In genomic region chr1:78474092-78474491, GRCh38 we compare ENCODE assay signal across 29 cellular contexts. TPM values are rescaled to one million over a fixed set of nuclear protein-coding genes. Genes with fewer than 3 reads are reported as not detected.
DNase-seq lines count a peak whose midpoint lies in the region; ATAC-seq, FAIRE-seq and TF ChIP-seq lines count a peak whose summit lies in the region.
"Had no signal": no experiment of that assay in that cellular context is flagged by ENCODE, and none has a peak within 500 bp of the region (broad histone marks: within the 10 kb centered on the region; RNA-seq: fewer than 3 reads in every experiment).

No MANE protein-coding gene starts in this region.

- H3K9ac ChIP-seq in mammary epithelial cell (ENCODE audit: insufficient read depth, low read length) (no peak overlapping the region), PC-3 (ENCODE audit: low read length) (peak overlapping the region; percentile 77; the same call in 1 of the 2 replicates), HepG2 (ENCODE audit: insufficient read depth, low read depth, low read length) (no peak overlapping the region), H9 (ENCODE audit: extremely low read depth, insufficient read length, low read length) (no peak overlapping the region)
- H3K9ac ChIP-seq: BLaER1 had no signal

- H3K4me1 ChIP-seq in mammary epithelial cell (ENCODE audit: insufficient read depth, low read length): no peaks in the 10 kb centered on the region
- peaks cover 51% of the 10 kb centered on the region for H3K4me1 ChIP-seq in PC-3 (ENCODE audit: insufficient read depth, low read length)
- H3K4me1 ChIP-seq in HepG2 (ENCODE audit: insufficient read depth, low read length): peaks cover 11% of the 10 kb centered on the region
- H3K4me1 ChIP-seq in right lobe of liver: peaks cover 0 to 49% (median 15%) of the 10 kb centered on the region in 4 donors
- no peaks in the 10 kb centered on the region for H3K4me1 ChIP-seq in H9 (ENCODE audit: insufficient read depth, low read length)
- H3K4me1 ChIP-seq: BE2C, BLaER1 had no signal

- intact Hi-C loops in MCF 10A (cut with micrococcal nuclease) (no loop called here), mammary epithelial cell (cut with micrococcal nuclease) (no loop called here), PC-3 (cut with micrococcal nuclease) (no loop called here), HepG2 (cut with micrococcal nuclease; ENCODE audit: unreplicated experiment) (no loop called here), right lobe of liver (cut with DNase I) (no loop called here)

- in situ Hi-C loops in mammary epithelial cell (cut with MboI; ENCODE audit: low sequenced_read_pairs in 2 of 2): no loop called here
- in situ Hi-C loops in HepG2 (cut with HindIII; ENCODE audit: extremely low pct_ligation_motif_present, low pct_unique_long_range_greater_than_20kb): no loop called here

- no peak overlapping the region for H3K23ac ChIP-seq in H9 (ENCODE audit: insufficient read length, low read depth, low read length)

- no peak for ATAC-seq in PC-3
- ATAC-seq in HepG2: no peak; the same call in 2 of the 3 replicates
- peak; percentile 68 to 83 (median 80) for ATAC-seq in right lobe of liver
- ATAC-seq in activated naive CD4-positive, alpha-beta T cell treated with anti-CD3 and anti-CD28 coated beads, Interleukin-2, amount 50 U/mL, for 72 hours: no peak
- ATAC-seq: GM12878 had no signal

- no peaks in the 10 kb centered on the region for H3K23me2 ChIP-seq in H9 (ENCODE audit: insufficient read length, low read depth, low read length, poor library complexity, severe bottlenecking)

- no peak overlapping the region for H2AK5ac ChIP-seq in H9 (ENCODE audit: insufficient read length, low read length)

- CTCF ChIA-PET in MCF 10A (lab: Yijun Ruan, JAX) (interaction anchor here (0.6 kb wide), 1 partner anchor 12 kb away, joined by 4 read pairs; no protein-coding TSS in a partner anchor), mammary epithelial cell (lab: Charles Lee; ENCODE audit: low non-redundant PET) (no interaction called here), PC-3 (lab: Charles Lee) (interaction anchor here (0.6 kb wide), 1 partner anchor 359 kb away, joined by 3 read pairs; no protein-coding TSS in a partner anchor), HepG2 (lab: Yijun Ruan, JAX; ENCODE audit: low intra/inter-chr PET ratio, low total read pairs) (no interaction called here)

- H4K8ac ChIP-seq in H9 (replicated peaks; ENCODE audit: insufficient read length, low read depth, low read length): no peak overlapping the region

- no peak overlapping the region for H3T11ph ChIP-seq in H9 (ENCODE audit: low read length)

- no peaks in the 10 kb centered on the region for H3K79me1 ChIP-seq in H9 (ENCODE audit: insufficient read depth, low read depth, low read length, poor library complexity, severe bottlenecking)

- H3K9me2 ChIP-seq in PC-3 (replicated peaks; ENCODE audit: low read length): 0 out of 2 replicates have a peak, but pooled peaks cover 3% of the 10 kb centered on the region

- H3K9me3 ChIP-seq in mammary epithelial cell (replicated peaks; ENCODE audit: insufficient read depth, low read length) (no peaks in the 10 kb centered on the region), PC-3 (ENCODE audit: low read length) (no peaks in the 10 kb centered on the region), HepG2 (ENCODE audit: low read length) (no peaks in the 10 kb centered on the region), right lobe of liver (no peaks in the 10 kb centered on the region), H9 (ENCODE audit: control insufficient read depth, low read depth, low read length) (no peaks in the 10 kb centered on the region)
- H3K9me3 ChIP-seq: BE2C, BLaER1 had no signal

- no peak overlapping the region for H2BK15ac ChIP-seq in H9 (ENCODE audit: low read depth, low read length)

- H3K14ac ChIP-seq in H9 (ENCODE audit: insufficient read depth, low read length): no peak overlapping the region

- H3K4me3 Mint-ChIP-seq in MCF 10A (ENCODE audit: unreplicated experiment): no peak overlapping the region
- H3K4me3 Mint-ChIP-seq in H9: no peak overlapping the region
- H3K4me3 Mint-ChIP-seq: CD14-positive monocyte; CD4-positive, alpha-beta memory T cell; CD4-positive, CD25-positive, alpha-beta regulatory T cell; CD8-positive, alpha-beta memory T cell had no signal

- no peak overlapping the region for H2AFZ ChIP-seq in mammary epithelial cell (ENCODE audit: low read depth, low read length)
- no peak overlapping the region for H2AFZ ChIP-seq in PC-3 (ENCODE audit: low read length)
- H2AFZ ChIP-seq in HepG2 (ENCODE audit: low read length): no peak overlapping the region
- H2AFZ ChIP-seq in H9 (ENCODE audit: low read length): no peak overlapping the region

- DNase-seq in MCF 10A (ENCODE audit: unreplicated experiment): no peak
- no peak for DNase-seq in mammary epithelial cell
- DNase-seq in PC-3: no peak
- no peak for DNase-seq in HepG2 (ENCODE audit: low spot score)
- DNase-seq in right lobe of liver: peak in 1 of 3 donors; percentile 52
- DNase-seq in activated naive CD4-positive, alpha-beta T cell treated with anti-CD3 and anti-CD28 coated beads, Interleukin-2, amount 50 U/mL, for 72 hours (ENCODE audit: low spot score in 2 of 2): no peak
- DNase-seq in T-helper 9 cell: no peak
- DNase-seq in H9: no peak
- DNase-seq: 8988T; ACHN; BE2C; CD4-positive, alpha-beta memory T cell; CD4-positive, CD25-positive, alpha-beta regulatory T cell; CD8-positive, alpha-beta memory T cell; COR-L47; DMS 273 treated with DMSO at 0.1 percent for 48 hours; DMS153; DMS53; DMS79; DND-41; EL; GDM1 had no signal

- H3K4ac ChIP-seq in H9 (ENCODE audit: low read depth, low read length): no peak overlapping the region

- H3K79me2 ChIP-seq in mammary epithelial cell (ENCODE audit: insufficient read depth, low read length): no peaks in the 10 kb centered on the region
- no peaks in the 10 kb centered on the region for H3K79me2 ChIP-seq in PC-3 (ENCODE audit: low read length)
- no peaks in the 10 kb centered on the region for H3K79me2 ChIP-seq in HepG2 (ENCODE audit: insufficient read depth, low read length)
- H3K79me2 ChIP-seq in H9 (ENCODE audit: insufficient read depth, low read length): no peaks in the 10 kb centered on the region

- H3K9me3 Mint-ChIP-seq in MCF 10A (ENCODE audit: unreplicated experiment): no peaks in the 10 kb centered on the region
- no peaks in the 10 kb centered on the region for H3K9me3 Mint-ChIP-seq in activated naive CD4-positive, alpha-beta T cell treated with anti-CD3 and anti-CD28 coated beads, Interleukin-2, amount 50 U/mL, for 72 hours
- no peaks in the 10 kb centered on the region for H3K9me3 Mint-ChIP-seq in H9

- H3K27ac Mint-ChIP-seq in MCF 10A (ENCODE audit: low read depth, unreplicated experiment) (peak overlapping the region; percentile 78), H9 (no peak overlapping the region)
- no peak overlapping the region for H3K27ac Mint-ChIP-seq in activated naive CD4-positive, alpha-beta T cell treated with anti-CD3 and anti-CD28 coated beads, Interleukin-2, amount 50 U/mL, for 72 hours
- H3K27ac Mint-ChIP-seq: CD4-positive, alpha-beta memory T cell; CD4-positive, CD25-positive, alpha-beta regulatory T cell; CD8-positive, alpha-beta memory T cell had no signal

- no peak for TF ChIP-seq CTCF in MCF 10A (IDR thresholded peaks at IDR 0.05; ENCODE audit: unreplicated experiment)
- no peak for TF ChIP-seq CTCF in mammary epithelial cell (conservative IDR thresholded peaks at IDR 0.05 in 1 of 2, IDR thresholded peaks at IDR 0.05 in 1 of 2; ENCODE audit: extremely low read depth in 1 of 2, insufficient read depth in 1 of 2, low read depth in 1 of 2, low read length in 2 of 2)
- TF ChIP-seq CTCF in PC-3 (conservative IDR thresholded peaks at IDR 0.05; ENCODE audit: low read depth, low read length): no peak
- no peak for TF ChIP-seq CTCF in HepG2 (CRISPR knock-in tag; IDR thresholded peaks at IDR 0.05)
- no peak for TF ChIP-seq CTCF in right lobe of liver (IDR thresholded peaks at IDR 0.05)
- no peak for TF ChIP-seq CTCF in H9 (conservative IDR thresholded peaks at IDR 0.05)

- no peak overlapping the region for H2BK5ac ChIP-seq in H9 (ENCODE audit: insufficient read length, low read length)

- no peaks in the 10 kb centered on the region for H3K36me3 ChIP-seq in mammary epithelial cell (ENCODE audit: insufficient read depth, low read length)
- H3K36me3 ChIP-seq in PC-3 (ENCODE audit: low read depth, low read length): no peaks in the 10 kb centered on the region
- no peaks in the 10 kb centered on the region for H3K36me3 ChIP-seq in HepG2 (replicated peaks in 1 of 2; ENCODE audit: control insufficient read depth in 1 of 2, insufficient read depth in 2 of 2, low read length in 2 of 2)
- H3K36me3 ChIP-seq in right lobe of liver: no peaks in the 10 kb centered on the region
- H3K36me3 ChIP-seq: BE2C, BLaER1 had no signal

- BruUV-seq in MCF 10A (replicated peaks; lab: Mats Ljungman, UMichigan) (no TSS peak), mammary epithelial cell (replicated peaks; lab: Mats Ljungman, UMichigan) (no TSS peak), PC-3 (replicated peaks; lab: Mats Ljungman, UMichigan) (no TSS peak), HepG2 (replicated peaks; lab: Mats Ljungman, UMichigan) (no TSS peak)

- no peak overlapping the region for H2BK20ac ChIP-seq in H9 (ENCODE audit: low read depth, low read length, poor library complexity, severe bottlenecking)

- H3K4me2 ChIP-seq in mammary epithelial cell (ENCODE audit: insufficient read depth, low read depth, low read length) (no peak overlapping the region), PC-3 (ENCODE audit: low read length) (no peak overlapping the region), HepG2 (ENCODE audit: low read depth, low read length) (no peak overlapping the region), H9 (ENCODE audit: insufficient read depth, insufficient read length, low read length) (no peak overlapping the region)
- H3K4me2 ChIP-seq: BLaER1 had no signal

- no peak for TF ChIP-seq EP300 in HepG2 (IDR thresholded peaks at IDR 0.05; ENCODE audit: low read depth in 2 of 2, low read length in 2 of 2)
- no peak for TF ChIP-seq EP300 in HepG2 (CRISPR knock-in tag; IDR thresholded peaks at IDR 0.05; ENCODE audit: borderline replicate concordance)

- H2BK120ac ChIP-seq in H9 (ENCODE audit: low read depth, low read length, poor library complexity, severe bottlenecking): no peak overlapping the region

- peaks cover 2% of the 10 kb centered on the region for H3K27me3 ChIP-seq in mammary epithelial cell (ENCODE audit: insufficient read depth, low read length)
- no peaks in the 10 kb centered on the region for H3K27me3 ChIP-seq in PC-3 (ENCODE audit: low read length)
- no peaks in the 10 kb centered on the region for H3K27me3 ChIP-seq in HepG2 (ENCODE audit: control insufficient read depth in 1 of 2, insufficient read depth in 2 of 2, low read length in 2 of 2)
- no peaks in the 10 kb centered on the region for H3K27me3 ChIP-seq in right lobe of liver
- H3K27me3 ChIP-seq in H9 (ENCODE audit: insufficient read depth, low read length): no peaks in the 10 kb centered on the region
- H3K27me3 ChIP-seq: BE2C, BLaER1 had no signal

- TF ChIP-seq RAD21 in HepG2 (CRISPR knock-in tag; IDR thresholded peaks at IDR 0.05): no peak

- H3K27me3 Mint-ChIP-seq in MCF 10A (ENCODE audit: insufficient read depth, unreplicated experiment) (no peaks in the 10 kb centered on the region), H9 (ENCODE audit: low read depth) (no peaks in the 10 kb centered on the region; the same call in 1 of the 2 replicates)
- H3K27me3 Mint-ChIP-seq: CD4-positive, CD25-positive, alpha-beta regulatory T cell had no signal

- peaks cover 35% of the 10 kb centered on the region for H3K4me1 Mint-ChIP-seq in MCF 10A (ENCODE audit: insufficient read depth, unreplicated experiment)
- H3K4me1 Mint-ChIP-seq in H9: peaks cover 3% of the 10 kb centered on the region in 2 experiments; a peak in 2 of 4 replicates
- H3K4me1 Mint-ChIP-seq: CD4-positive, alpha-beta memory T cell; CD4-positive, CD25-positive, alpha-beta regulatory T cell; CD8-positive, alpha-beta memory T cell had no signal

- no peak overlapping the region for H4K91ac ChIP-seq in H9 (ENCODE audit: insufficient read length, low read depth, low read length)

- H3K56ac ChIP-seq in H9 (ENCODE audit: insufficient read length, low read depth, low read length): no peak overlapping the region

- FAIRE-seq in HepG2 (lab: Jason Lieb, UNC): no peak
- FAIRE-seq: A204.1, GM12878, GM12892, GM18507 had no signal

- H2BK12ac ChIP-seq in H9 (ENCODE audit: insufficient read length, low read depth, low read length): no peak overlapping the region

- no peak overlapping the region for H3K27ac ChIP-seq in mammary epithelial cell (ENCODE audit: insufficient read depth, low read depth, low read length)
- peak overlapping the region; percentile 97 for H3K27ac ChIP-seq in PC-3 (ENCODE audit: low read length)
- H3K27ac ChIP-seq in HepG2 (ENCODE audit: extremely low read length, insufficient read depth, low read length): no peak overlapping the region
- H3K27ac ChIP-seq in right lobe of liver: peak overlapping the region; percentile 42 to 63 (median 52)
- H3K27ac ChIP-seq in H9 (ENCODE audit: insufficient read length, low read depth, low read length): no peak overlapping the region
- H3K27ac ChIP-seq: BLaER1 had no signal

- no peaks in the 10 kb centered on the region for H3F3A ChIP-seq in PC-3 (ENCODE audit: low read length, unreplicated experiment)

- H4K20me1 ChIP-seq in mammary epithelial cell (ENCODE audit: insufficient read depth, low read length): no peaks in the 10 kb centered on the region
- no peaks in the 10 kb centered on the region for H4K20me1 ChIP-seq in PC-3 (ENCODE audit: low read length)
- H4K20me1 ChIP-seq in HepG2 (ENCODE audit: insufficient read depth, low read length): no peaks in the 10 kb centered on the region
- H4K20me1 ChIP-seq in H9 (ENCODE audit: control insufficient read depth, insufficient read depth, insufficient read length): no peaks in the 10 kb centered on the region
- H4K20me1 ChIP-seq: BLaER1 had no signal

- POLR2A ChIA-PET in MCF 10A (lab: Yijun Ruan, JAX): no interaction called here
- POLR2A ChIA-PET in PC-3 (lab: Charles Lee; ENCODE audit: unreplicated experiment): no interaction called here
- POLR2A ChIA-PET in HepG2 (lab: Yijun Ruan, JAX): no interaction called here

- no peak overlapping the region for H4K5ac ChIP-seq in H9 (ENCODE audit: insufficient read length, low read depth, low read length)

- dilution Hi-C loops in mammary epithelial cell (cut with HindIII; ENCODE audit: low sequenced_read_pairs): no loop called here

- no peak overlapping the region for H3K18ac ChIP-seq in H9 (ENCODE audit: insufficient read length, low read depth, low read length)

- H3K4me3 ChIP-seq in mammary epithelial cell (replicated peaks in 1 of 3; ENCODE audit: insufficient read depth in 1 of 3, low read depth in 2 of 3, low read length in 3 of 3) (no peak overlapping the region), PC-3 (ENCODE audit: low read length) (no peak overlapping the region), HepG2 (replicated peaks in 1 of 3; ENCODE audit: insufficient read depth in 1 of 3, low read depth in 2 of 3, low read length in 3 of 3) (no peak overlapping the region), right lobe of liver (no peak overlapping the region)
- H3K4me3 ChIP-seq: BLaER1, GM12878 had no signal

- H3K36me3 Mint-ChIP-seq in MCF 10A (ENCODE audit: insufficient read depth, unreplicated experiment) (no peaks in the 10 kb centered on the region), H9 (ENCODE audit: insufficient read depth in 1 of 3, low read depth in 3 of 3) (no peaks in the 10 kb centered on the region)
- H3K36me3 Mint-ChIP-seq in activated naive CD4-positive, alpha-beta T cell treated with anti-CD3 and anti-CD28 coated beads, Interleukin-2, amount 50 U/mL, for 72 hours: no peaks in the 10 kb centered on the region
- H3K36me3 Mint-ChIP-seq: CD14-positive monocyte; CD4-positive, alpha-beta memory T cell; CD4-positive, CD25-positive, alpha-beta regulatory T cell; CD8-positive, alpha-beta memory T cell had no signal

- no peak for TF ChIP-seq POLR2A in HepG2 (IDR thresholded peaks at IDR 0.05; ENCODE audit: insufficient read depth in 1 of 2, low read depth in 2 of 2, low read length in 2 of 2)
- TF ChIP-seq POLR2A in right lobe of liver (IDR thresholded peaks at IDR 0.05): no peak

RNA-seq across cellular contexts. Expression of gene PTGFR, which starts 16.7 kb away (rescaled TPM):
- total RNA-seq in MCF 10A (2022) (2.5 and 4.4 TPM in 2 replicates), mammary epithelial cell (under 1 TPM in 1 of 2 donors, not detected in 1; 0.33 TPM), PC-3 (2014; rRNA removed) (6.8 and 7.8 TPM in 2 replicates), HepG2 (2016; rRNA removed; fragmentation: Illumina TruSeq; extraction: Trizol) (not detected in 2 replicates), right lobe of liver (10 to 100 TPM in 1 of 6 experiments, 1 to 10 TPM in 4, under 1 TPM in 1; 0.95 to 10.5 (median 2.8) TPM), H9 (2021) (not detected in 2 replicates)
- polyA plus RNA-seq in mammary epithelial cell (0.02 TPM), HepG2 (2011; rRNA removed) (not detected in 2 replicates)
- not detected for polyA minus RNA-seq in mammary epithelial cell
- not detected in 2 replicates for total RNA-seq in HepG2 (2016; cell fraction: cytosol; rRNA removed; fragmentation: Illumina TruSeq; extraction: Trizol; ENCODE audit: low read depth)
- total RNA-seq in HepG2 (2016; cell fraction: insoluble cytoplasmic fraction; rRNA removed; fragmentation: Illumina TruSeq; extraction: Trizol): not detected in 2 replicates
- total RNA-seq in HepG2 (2016; cell fraction: membrane; rRNA removed; fragmentation: Illumina TruSeq; extraction: Trizol): not detected in 2 replicates
- total RNA-seq in HepG2 (2016; cell fraction: nucleus; rRNA removed; fragmentation: Illumina TruSeq; extraction: Trizol): not detected in 2 replicates
- not detected in 2 replicates for polyA plus RNA-seq in HepG2 (2011; cell fraction: cytosol; rRNA removed)
- not detected in 2 replicates for polyA plus RNA-seq in HepG2 (2011; cell fraction: nucleus; rRNA removed)
- not detected in 2 replicates for polyA plus RNA-seq in HepG2 (2012)
- not detected in 2 replicates for polyA plus RNA-seq in HepG2 (2016; cell fraction: cytosol; fragmentation: Illumina TruSeq; extraction: Trizol; ENCODE audit: low read depth)
- polyA plus RNA-seq in HepG2 (2016; cell fraction: insoluble cytoplasmic fraction; fragmentation: Illumina TruSeq; extraction: Trizol; ENCODE audit: low read depth): not detected in 2 replicates
- not detected in 2 replicates for polyA plus RNA-seq in HepG2 (2016; cell fraction: membrane; fragmentation: Illumina TruSeq; extraction: Trizol; ENCODE audit: low read depth)
- polyA plus RNA-seq in HepG2 (2016; cell fraction: nucleus; fragmentation: Illumina TruSeq; extraction: Trizol; ENCODE audit: insufficient read depth, low read depth): not detected in 2 replicates
- polyA minus RNA-seq in HepG2 (2011; rRNA and poly(A)+ RNA removed; ENCODE audit: low replicate concordance): not detected in 2 replicates
- polyA minus RNA-seq in HepG2 (2011; cell fraction: cytosol; rRNA and poly(A)+ RNA removed): not detected in 2 replicates
- polyA minus RNA-seq in HepG2 (2011; cell fraction: nucleus; rRNA and poly(A)+ RNA removed): not detected in 2 replicates
- total RNA-seq in activated naive CD4-positive, alpha-beta T cell treated with anti-CD3 and anti-CD28 coated beads, Interleukin-2, amount 50 U/mL, for 72 hours: not detected
- total RNA-seq: CD4-positive, alpha-beta memory T cell; CD4-positive, CD25-positive, alpha-beta regulatory T cell; CD8-positive, alpha-beta memory T cell; G401; GM12878 had no signal
- polyA plus RNA-seq: CD4-positive, alpha-beta memory T cell; CD4-positive, CD25-positive, alpha-beta regulatory T cell; CD8-positive, alpha-beta memory T cell; GM12878 had no signal

Comparison
In these comparisons a context has a peak if more than half of its experiments do, and no peak if none do; other contexts are left out.
1. H3K27ac ChIP-seq: peak in PC-3 (single experiment) and right lobe of liver (3 of 3); none in mammary epithelial cell (single experiment), HepG2 (single experiment) and H9 (single experiment).
2. ATAC-seq: peak in right lobe of liver (4 of 4); none in PC-3 (single experiment), HepG2 (single experiment) and activated naive CD4-positive, alpha-beta T cell treated with anti-CD3 and anti-CD28 coated beads, Interleukin-2, amount 50 U/mL, for 72 hours (0 of 2).
3. CTCF ChIA-PET loops: an anchor here in MCF 10A (0.6 kb wide) and PC-3 (0.6 kb wide); none called in mammary epithelial cell and HepG2.